27 cellular contexts compared by ENCODE assay signal in genomic region chr1:233638513-233638912, GRCh38.
"Had no signal": no experiment of that assay in that cellular context is flagged by ENCODE, and none has a peak within 500 bp of the region (broad histone marks: within the 10 kb centered on the region; RNA-seq: fewer than 3 reads in every experiment).

No MANE protein-coding gene starts in this region.

- H3K27ac ChIP-seq: neutrophil, ovary, prostate gland, stomach, suprapubic skin, tibial artery, upper lobe of right lung had no signal

- DNase-seq: activated CD4-positive, alpha-beta T cell treated with anti-CD3 and anti-CD28 coated beads for 36 hours; activated CD4-positive, alpha-beta T cell treated with anti-CD3 and anti-CD28 coated beads, Interleukin-2, amount 50 U/mL, for 48 hours; activated CD4-positive, CD25-positive, alpha-beta regulatory T cell; activated CD8-positive, alpha-beta memory T cell treated with anti-CD3 and anti-CD28 coated beads for 24 hours; activated effector memory CD4-positive, alpha-beta T cell treated with Interleukin-2 at 50 U/mL for 16 hours; activated naive CD4-positive, alpha-beta T cell treated with Interleukin-2 at 50 U/mL for 16 hours; cortex of kidney; foreskin melanocyte; islet precursor cell; left cardiac atrium; left ventricle myocardium superior; ovary; retina; stimulated activated CD4-positive, alpha-beta T cell treated with anti-CD3 and anti-CD28 coated beads, Interleukin-1b, Interleukin-23, amount 100 ng/mL, for 48 hours; stimulated activated CD4-positive, alpha-beta T cell treated with anti-CD3 and anti-CD28 coated beads, Interleukin-4, amount 100 ng/mL, for 4 hours; stimulated activated CD8-positive, alpha-beta memory T cell treated with anti-CD3 and anti-CD28 coated beads, Interleukin-4, amount 100 ng/mL, for 48 hours; stimulated activated naive B cell treated with anti-CD40 and anti-IgM and Interleukin-4, amounts not matched to agents 10 μg/mL and 1 μg/mL and 100 μg/mL, for 72 hours; stomach; tibial artery; upper lobe of right lung had no signal

- H3K4me1 ChIP-seq: prostate gland, suprapubic skin, tibial artery, upper lobe of right lung had no signal

- H3K4me3 ChIP-seq: ovary, prostate gland, smooth muscle cell, stomach, suprapubic skin, tibial artery, upper lobe of right lung had no signal

- H3K36me3 ChIP-seq: neutrophil, ovary, prostate gland, stomach, suprapubic skin, tibial artery, upper lobe of right lung had no signal

- H3K27ac Mint-ChIP-seq: activated CD4-positive, alpha-beta T cell treated with anti-CD3 and anti-CD28 coated beads for 36 hours; activated naive CD8-positive, alpha-beta T cell; nephron; stimulated activated naive B cell treated with anti-CD40 and anti-IgM and Interleukin-4, amounts not matched to agents 10 μg/mL and 1 μg/mL and 100 μg/mL, for 72 hours had no signal

- H3K36me3 Mint-ChIP-seq: activated naive CD8-positive, alpha-beta T cell had no signal

- FAIRE-seq: endothelial cell of umbilical vein had no signal

- H3K4me3 Mint-ChIP-seq: activated CD4-positive, alpha-beta T cell treated with anti-CD3 and anti-CD28 coated beads for 36 hours; activated naive CD8-positive, alpha-beta T cell; nephron; stimulated activated naive B cell treated with anti-CD40 and anti-IgM and Interleukin-4, amounts not matched to agents 10 μg/mL and 1 μg/mL and 100 μg/mL, for 72 hours had no signal

- ATAC-seq: activated CD4-positive, alpha-beta T cell treated with anti-CD3 and anti-CD28 coated beads for 36 hours; left ventricle myocardium superior; stimulated activated naive B cell treated with anti-CD40 and anti-IgM and Interleukin-4, amounts not matched to agents 10 μg/mL and 1 μg/mL and 100 μg/mL, for 72 hours; upper lobe of right lung had no signal

- H3K4me2 ChIP-seq: smooth muscle cell had no signal

- H3K27me3 ChIP-seq: neutrophil, ovary, stomach, suprapubic skin, tibial artery, upper lobe of right lung had no signal

- H3K4me1 Mint-ChIP-seq: activated CD4-positive, alpha-beta T cell treated with anti-CD3 and anti-CD28 coated beads for 36 hours; stimulated activated naive B cell treated with anti-CD40 and anti-IgM and Interleukin-4, amounts not matched to agents 10 μg/mL and 1 μg/mL and 100 μg/mL, for 72 hours had no signal

- H3K9me3 ChIP-seq: neutrophil, ovary, prostate gland, stomach, suprapubic skin, tibial artery, upper lobe of right lung had no signal
